In the genomic region with DNA sequence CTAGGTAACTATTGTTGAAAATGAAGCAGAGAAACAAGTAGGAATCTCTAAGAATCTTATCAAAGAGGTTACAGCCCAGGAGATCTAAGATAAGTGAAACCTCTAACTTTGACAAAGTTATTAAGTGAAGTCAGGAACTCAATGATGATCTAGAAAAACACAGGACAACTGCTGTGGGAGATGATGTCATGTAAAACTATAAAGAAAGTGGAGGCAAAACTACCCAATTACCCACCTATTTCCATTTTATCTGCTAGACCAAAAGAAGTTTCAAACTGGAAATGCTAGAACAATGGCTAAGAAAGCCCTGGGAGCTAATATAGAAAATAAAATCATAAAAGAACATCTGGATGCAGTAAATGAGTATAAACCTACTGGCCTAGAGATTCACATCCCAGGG, we compare ENCODE assay signal across 37 cellular contexts. TPM values are rescaled to one million over a fixed set of nuclear protein-coding genes. Genes with fewer than 3 reads are reported as not detected.
DNase-seq lines count a peak whose midpoint lies in the region; ATAC-seq, FAIRE-seq and TF ChIP-seq lines count a peak whose summit lies in the region.
"Had no signal": no experiment of that assay in that cellular context is flagged by ENCODE, and none has a peak within 500 bp of the region (broad histone marks: within the 10 kb centered on the region; RNA-seq: fewer than 3 reads in every experiment).

No MANE protein-coding gene starts in this region.

- H3K9me3 ChIP-seq in HepG2 (ENCODE audit: low read length) (no peaks in the 10 kb centered on the region), right lobe of liver (no peaks in the 10 kb centered on the region), HEK293 (ENCODE audit: control insufficient read depth, insufficient read depth, low read depth, low read length) (no peaks in the 10 kb centered on the region)
- H3K9me3 ChIP-seq: A549; BE2C; BLaER1; BLaER1 treated with 17β-estradiol and CSF1 and Interleukin-3, amounts not matched to agents 10 nM and 100 nM; Caco-2 had no signal

- no peaks in the 10 kb centered on the region for H3K79me2 ChIP-seq in HepG2 (ENCODE audit: insufficient read depth, low read length)
- H3K79me2 ChIP-seq in mesendoderm (ENCODE audit: control insufficient read depth, insufficient read depth, low read length), result no peaks in the 10 kb centered on the region

- H3K4me3 ChIP-seq in HepG2 (replicated peaks in 1 of 3; ENCODE audit: insufficient read depth in 1 of 3, low read depth in 2 of 3, low read length in 3 of 3) (no peak overlapping the region), right lobe of liver (no peak overlapping the region), HEK293 (ENCODE audit: low read depth, low read length) (no peak overlapping the region), mesendoderm (ENCODE audit: low read length) (no peak overlapping the region)
- H3K4me3 ChIP-seq: A549; BLaER1; BLaER1 treated with 17β-estradiol and CSF1 and Interleukin-3, amounts not matched to agents 10 nM and 100 nM had no signal

- no peak overlapping the region for H2BK15ac ChIP-seq in mesendoderm (replicated peaks; ENCODE audit: low read depth)

- no peak overlapping the region for H2AK5ac ChIP-seq in mesendoderm (ENCODE audit: low read length)

- H3K27ac Mint-ChIP-seq in WTC11, result 0 out of 2 replicates have a peak overlapping the region, but pooled peaks have one; percentile 8
- H3K27ac Mint-ChIP-seq: B cell; CD14-positive monocyte; CD4-positive, alpha-beta memory T cell; CD4-positive, alpha-beta T cell; CD4-positive, CD25-positive, alpha-beta regulatory T cell; CD8-positive, alpha-beta memory T cell; CD8-positive, alpha-beta T cell had no signal

- peaks cover 39% of the 10 kb centered on the region for H3K4me1 Mint-ChIP-seq in WTC11
- H3K4me1 Mint-ChIP-seq: B cell; CD14-positive monocyte; CD4-positive, alpha-beta memory T cell; CD4-positive, CD25-positive, alpha-beta regulatory T cell; CD8-positive, alpha-beta memory T cell had no signal

- TF ChIP-seq POLR2A in HepG2 (IDR thresholded peaks at IDR 0.05; ENCODE audit: insufficient read depth in 1 of 2, low read depth in 2 of 2, low read length in 2 of 2) (no peak), right lobe of liver (IDR thresholded peaks at IDR 0.05) (no peak)

- no peak overlapping the region for H3K56ac ChIP-seq in mesendoderm (ENCODE audit: low read length)

- no peak for TF ChIP-seq EP300 in HepG2 (IDR thresholded peaks at IDR 0.05; ENCODE audit: low read depth in 2 of 2, low read length in 2 of 2)
- no peak for TF ChIP-seq EP300 in HepG2 (CRISPR knock-in tag; IDR thresholded peaks at IDR 0.05; ENCODE audit: borderline replicate concordance)

- no peak overlapping the region for H3K4ac ChIP-seq in mesendoderm (ENCODE audit: low read depth, low read length)

- H3K4me3 Mint-ChIP-seq in WTC11, result no peak overlapping the region
- H3K4me3 Mint-ChIP-seq: B cell; CD14-positive monocyte; CD4-positive, alpha-beta memory T cell; CD4-positive, alpha-beta T cell; CD4-positive, CD25-positive, alpha-beta regulatory T cell; CD8-positive, alpha-beta memory T cell; CD8-positive, alpha-beta T cell had no signal

- H3K9ac ChIP-seq in HepG2 (ENCODE audit: insufficient read depth, low read depth, low read length) (no peak overlapping the region), mesendoderm (ENCODE audit: low read length) (no peak overlapping the region)
- H3K9ac ChIP-seq: BLaER1; BLaER1 treated with 17β-estradiol and CSF1 and Interleukin-3, amounts not matched to agents 10 nM and 100 nM had no signal

- H4K8ac ChIP-seq in mesendoderm (ENCODE audit: low read depth, low read length), result no peak overlapping the region

- H4K20me1 ChIP-seq in HepG2 (ENCODE audit: insufficient read depth, low read length), result no peaks in the 10 kb centered on the region
- H4K20me1 ChIP-seq: BLaER1; BLaER1 treated with 17β-estradiol and CSF1 and Interleukin-3, amounts not matched to agents 10 nM and 100 nM had no signal

- BruUV-seq in HepG2 (replicated peaks; lab: Mats Ljungman, UMichigan), result no TSS peak

- no peak overlapping the region for H3K18ac ChIP-seq in mesendoderm (ENCODE audit: low read length)

- H3K4me1 ChIP-seq in HepG2 (ENCODE audit: insufficient read depth, low read length) (no peaks in the 10 kb centered on the region), right lobe of liver (no peaks in the 10 kb centered on the region), HEK293 (ENCODE audit: control insufficient read depth, insufficient read depth, low read length) (peaks cover 8% of the 10 kb centered on the region; the same call in 1 of the 2 replicates), mesendoderm (ENCODE audit: control insufficient read depth, low read depth, low read length) (peaks cover 1% of the 10 kb centered on the region)
- H3K4me1 ChIP-seq: A549; BE2C; BLaER1; BLaER1 treated with 17β-estradiol and CSF1 and Interleukin-3, amounts not matched to agents 10 nM and 100 nM had no signal

- H3K27ac ChIP-seq in HepG2 (ENCODE audit: extremely low read length, insufficient read depth, low read length) (no peak overlapping the region), right lobe of liver (no peak overlapping the region), HEK293 (ENCODE audit: extremely low read depth, low read depth, low read length) (no peak overlapping the region), mesendoderm (ENCODE audit: low read depth, low read length) (no peak overlapping the region)
- H3K27ac ChIP-seq: 22Rv1; A549; BLaER1; BLaER1 treated with 17β-estradiol and CSF1 and Interleukin-3, amounts not matched to agents 10 nM and 100 nM; C4-2B had no signal

- POLR2A ChIA-PET in HepG2 (lab: Yijun Ruan, JAX), result no interaction called here
- POLR2A ChIA-PET in HEK293 (lab: Yijun Ruan, JAX), result no interaction called here
- POLR2A ChIA-PET in WTC11 (lab: Charles Lee), result no interaction called here

- H3K27me3 ChIP-seq in HepG2 (ENCODE audit: control insufficient read depth in 1 of 2, insufficient read depth in 2 of 2, low read length in 2 of 2), result no peaks in the 10 kb centered on the region
- H3K27me3 ChIP-seq in right lobe of liver, result no peaks in the 10 kb centered on the region
- H3K27me3 ChIP-seq in mesendoderm (ENCODE audit: insufficient read depth, low read length, poor library complexity), result no peaks in the 10 kb centered on the region
- H3K27me3 ChIP-seq: BE2C; BLaER1; BLaER1 treated with 17β-estradiol and CSF1 and Interleukin-3, amounts not matched to agents 10 nM and 100 nM had no signal

- H2AFZ ChIP-seq in HepG2 (ENCODE audit: low read length), result no peak overlapping the region

- no peak for TF ChIP-seq RAD21 in HepG2 (CRISPR knock-in tag; IDR thresholded peaks at IDR 0.05)

- H3K79me1 ChIP-seq in mesendoderm (ENCODE audit: low read length), result no peaks in the 10 kb centered on the region

- no peak for FAIRE-seq in HepG2 (lab: Jason Lieb, UNC)
- FAIRE-seq: A204.1, A549, D721Med had no signal

- CTCF ChIA-PET in HepG2 (lab: Yijun Ruan, JAX; ENCODE audit: low intra/inter-chr PET ratio, low total read pairs) (no interaction called here), HEK293 (lab: Yijun Ruan, JAX) (no interaction called here), WTC11 (lab: Charles Lee) (no interaction called here)

- H3K36me3 ChIP-seq in HepG2 (replicated peaks in 1 of 2; ENCODE audit: control insufficient read depth in 1 of 2, insufficient read depth in 2 of 2, low read length in 2 of 2) (no peaks in the 10 kb centered on the region; a peak in 1 of 5 replicates), right lobe of liver (no peaks in the 10 kb centered on the region), HEK293 (ENCODE audit: control insufficient read depth in 2 of 2, insufficient read depth in 1 of 2, low read length in 2 of 2) (peaks cover 0 to 7% of the 10 kb centered on the region in 2 experiments), mesendoderm (ENCODE audit: control insufficient read depth, insufficient read depth, low read length) (no peaks in the 10 kb centered on the region)
- H3K36me3 ChIP-seq: BE2C; BLaER1; BLaER1 treated with 17β-estradiol and CSF1 and Interleukin-3, amounts not matched to agents 10 nM and 100 nM had no signal

- H3K9me3 Mint-ChIP-seq in WTC11, result no peaks in the 10 kb centered on the region
- H3K9me3 Mint-ChIP-seq: CD4-positive, alpha-beta memory T cell; CD4-positive, alpha-beta T cell; CD8-positive, alpha-beta memory T cell; CD8-positive, alpha-beta T cell had no signal

- no peak for DNase-seq in HepG2 (ENCODE audit: low spot score)
- no peak for DNase-seq in right lobe of liver
- no peak for DNase-seq in WTC11 (ENCODE audit: low spot score)
- peak; percentile 28 for DNase-seq in mesendoderm
- no peak for DNase-seq in activated CD4-positive, CD25-positive, alpha-beta regulatory T cell treated with anti-CD3 and anti-CD28 coated beads, Interleukin-2, amount 50 U/mL, for 72 hours
- DNase-seq in stimulated activated CD4-positive, alpha-beta T cell treated with anti-CD3 and anti-CD28 coated beads, Interleukin-2, amount 100 ng/mL, for 24 hours, result no peak
- DNase-seq: 8988T; ACHN; AML-193; BE2C; C1 segment of cervical spinal cord; Caco-2; Calu3; CD4-positive, alpha-beta memory T cell; CD4-positive, alpha-beta T cell; CD4-positive, CD25-positive, alpha-beta regulatory T cell; CD8-positive, alpha-beta memory T cell; CD8-positive, alpha-beta T cell; COR-L47; DMS 273 treated with DMSO at 0.1 percent for 48 hours; DMS153; DMS53; DMS79; DMS79 treated with DMSO at 0.1 percent for 48 hours; DND-41; EL had no signal

- no peaks in the 10 kb centered on the region for H3K27me3 Mint-ChIP-seq in WTC11 (ENCODE audit: low read depth)
- H3K27me3 Mint-ChIP-seq: B cell; CD4-positive, alpha-beta memory T cell; CD4-positive, CD25-positive, alpha-beta regulatory T cell had no signal

- no peak for ATAC-seq in HepG2
- ATAC-seq in right lobe of liver, result no peak
- no peak for ATAC-seq in WTC11
- ATAC-seq in GM18861 (IDR thresholded peaks at IDR 0.05; ENCODE audit: unreplicated experiment), result no peak
- ATAC-seq: A549; CD8-positive, alpha-beta T cell had no signal

- 0 out of 2 replicates have a peak, but pooled peaks cover under 1% of the 10 kb centered on the region for H3K36me3 Mint-ChIP-seq in WTC11
- H3K36me3 Mint-ChIP-seq: CD14-positive monocyte; CD4-positive, alpha-beta memory T cell; CD4-positive, CD25-positive, alpha-beta regulatory T cell; CD8-positive, alpha-beta memory T cell; CD8-positive, alpha-beta T cell had no signal

- TF ChIP-seq CTCF in HepG2 (CRISPR knock-in tag; IDR thresholded peaks at IDR 0.05) (no peak), right lobe of liver (IDR thresholded peaks at IDR 0.05) (no peak), HEK293 (tag by site-specific recombination; IDR thresholded peaks at IDR 0.05) (no peak), WTC11 (IDR thresholded peaks at IDR 0.05) (no peak)

- H2BK120ac ChIP-seq in mesendoderm (ENCODE audit: low read depth, low read length), result no peak overlapping the region

- no peak overlapping the region for H3K23ac ChIP-seq in mesendoderm (ENCODE audit: low read length)

- no peak overlapping the region for H2BK5ac ChIP-seq in mesendoderm (ENCODE audit: low read length)

- in situ Hi-C loops in HepG2 (cut with HindIII; ENCODE audit: extremely low pct_ligation_motif_present, low pct_unique_long_range_greater_than_20kb), result no loop called here

- H3K4me2 ChIP-seq in HepG2 (ENCODE audit: low read depth, low read length) (no peak overlapping the region), mesendoderm (ENCODE audit: low read length) (no peak overlapping the region)
- H3K4me2 ChIP-seq: A549; BLaER1; BLaER1 treated with 17β-estradiol and CSF1 and Interleukin-3, amounts not matched to agents 10 nM and 100 nM had no signal

- no peak overlapping the region for H4K5ac ChIP-seq in mesendoderm (ENCODE audit: low read length)

- intact Hi-C loops in HepG2 (cut with micrococcal nuclease; ENCODE audit: unreplicated experiment) (no loop called here), right lobe of liver (cut with DNase I) (no loop called here)

RNA-seq across cellular contexts. Expression of gene SATB2, which starts 50.3 kb away (rescaled TPM):
- 5.2 and 5.5 TPM in 2 replicates for total RNA-seq in HepG2 (2016; rRNA removed; fragmentation: Illumina TruSeq; extraction: Trizol)
- 33.3 and 40.2 TPM in 2 replicates for total RNA-seq in HepG2 (2016; cell fraction: cytosol; rRNA removed; fragmentation: Illumina TruSeq; extraction: Trizol; ENCODE audit: low read depth)
- 4.6 and 5.5 TPM in 2 replicates for total RNA-seq in HepG2 (2016; cell fraction: insoluble cytoplasmic fraction; rRNA removed; fragmentation: Illumina TruSeq; extraction: Trizol)
- total RNA-seq in HepG2 (2016; cell fraction: membrane; rRNA removed; fragmentation: Illumina TruSeq; extraction: Trizol), result 10.3 and 11.5 TPM in 2 replicates
- 14.8 and 18.4 TPM in 2 replicates for total RNA-seq in HepG2 (2016; cell fraction: nucleus; rRNA removed; fragmentation: Illumina TruSeq; extraction: Trizol)
- polyA plus RNA-seq in HepG2 (2011; rRNA removed), result 2.5 and 4.3 TPM in 2 replicates
- 1.4 and 1.8 TPM in 2 replicates for polyA plus RNA-seq in HepG2 (2011; cell fraction: cytosol; rRNA removed)
- polyA plus RNA-seq in HepG2 (2011; cell fraction: nucleus; rRNA removed), result 10.0 and 10.6 TPM in 2 replicates
- polyA plus RNA-seq in HepG2 (2012), result 2.3 and 3.7 TPM in 2 replicates
- 0.33 and 0.40 TPM in 2 replicates for polyA plus RNA-seq in HepG2 (2016; cell fraction: cytosol; fragmentation: Illumina TruSeq; extraction: Trizol; ENCODE audit: low read depth)
- polyA plus RNA-seq in HepG2 (2016; cell fraction: insoluble cytoplasmic fraction; fragmentation: Illumina TruSeq; extraction: Trizol; ENCODE audit: low read depth), result 6.6 and 7.2 TPM in 2 replicates
- polyA plus RNA-seq in HepG2 (2016; cell fraction: membrane; fragmentation: Illumina TruSeq; extraction: Trizol; ENCODE audit: low read depth), result 1.7 and 1.9 TPM in 2 replicates
- polyA plus RNA-seq in HepG2 (2016; cell fraction: nucleus; fragmentation: Illumina TruSeq; extraction: Trizol; ENCODE audit: insufficient read depth, low read depth), result 12.5 and 13.9 TPM in 2 replicates
- polyA minus RNA-seq in HepG2 (2011; rRNA and poly(A)+ RNA removed; ENCODE audit: low replicate concordance), result 4.6 and 7.1 TPM in 2 replicates
- 2.8 and 3.7 TPM in 2 replicates for polyA minus RNA-seq in HepG2 (2011; cell fraction: cytosol; rRNA and poly(A)+ RNA removed)
- polyA minus RNA-seq in HepG2 (2011; cell fraction: nucleus; rRNA and poly(A)+ RNA removed), result 19.8 and 22.8 TPM in 2 replicates
- 1 to 10 TPM; 3.3 to 8.5 (median 6.0) TPM for total RNA-seq in right lobe of liver
- 14.9 to 22.1 TPM (median 16.6 TPM) in 3 replicates for total RNA-seq in WTC11 (2021)
- polyA plus RNA-seq in mesendoderm (2013, experiment 1 of 2), result 2.6 TPM
- 2.5 TPM for polyA plus RNA-seq in mesendoderm (2013, experiment 2 of 2)
- total RNA-seq: CD4-positive, alpha-beta T cell; CD4-positive, CD25-positive, alpha-beta regulatory T cell; CD8-positive, alpha-beta T cell had no signal
- polyA plus RNA-seq: CD4-positive, alpha-beta memory T cell; CD8-positive, alpha-beta memory T cell had no signal

Comparison
In these comparisons a context has a peak if more than half of its experiments do, and no peak if none do; other contexts are left out.
1. Of the 63 proteins assayed by ChIP-seq in both HepG2 and HEK293: peak only in HepG2: none; only in HEK293: ATF2; in both: none; in neither: 62.